25 cellular contexts compared by ENCODE assay signal in the genomic region with DNA sequence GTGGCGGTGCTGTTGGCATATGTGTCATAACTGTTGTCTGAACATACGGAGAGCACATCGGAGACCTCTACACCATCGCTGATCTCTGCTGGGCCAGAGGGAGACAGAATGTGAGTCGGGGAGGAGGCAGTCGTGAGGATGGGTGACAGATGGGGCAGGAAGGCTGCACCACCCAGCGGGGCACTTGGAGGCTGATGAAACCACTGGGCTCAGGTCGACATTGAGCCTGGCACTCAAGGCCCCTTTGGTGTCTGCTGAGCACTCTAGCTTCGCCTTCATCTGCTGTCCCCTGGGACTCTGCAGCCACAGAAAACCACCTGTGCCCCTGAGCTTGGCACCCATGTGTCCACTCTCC.
"Had no signal": no experiment of that assay in that cellular context is flagged by ENCODE, and none has a peak within 500 bp of the region (broad histone marks: within the 10 kb centered on the region; RNA-seq: fewer than 3 reads in every experiment).

No MANE protein-coding gene starts in this region.

- H3K4me3 Mint-ChIP-seq: naive thymus-derived CD4-positive, alpha-beta T cell; nephron; stimulated activated memory B cell treated with anti-CD40 and anti-IgM and Interleukin-4, amounts not matched to agents 10 μg/mL and 1 μg/mL and 100 μg/mL, for 72 hours; type B pancreatic cell had no signal

- H3K4me1 ChIP-seq: testis had no signal

- H3K36me3 Mint-ChIP-seq: type B pancreatic cell had no signal

- H3K9me3 ChIP-seq: gastrocnemius medialis, left lung, pancreas, spleen, testis, tibial artery had no signal

- H3K27me3 ChIP-seq: pancreas, testis had no signal

- H3K4me3 ChIP-seq: dorsolateral prefrontal cortex, gastrocnemius medialis, left lung, pancreas, skin epidermis, spleen, testis, tibial artery had no signal

- H3K27ac ChIP-seq: dorsolateral prefrontal cortex, epithelial cell of prostate, gastrocnemius medialis, left lung, pancreas, skin epidermis, spleen, testis, tibial artery had no signal

- DNase-seq: dorsolateral prefrontal cortex; effector CD4-positive, alpha-beta T cell; foreskin fibroblast; gastrocnemius medialis; head of caudate nucleus; kidney; mesendoderm; midbrain; naive thymus-derived CD4-positive, alpha-beta T cell; occipital lobe; right cardiac atrium; spleen; stimulated activated CD4-positive, alpha-beta T cell treated with anti-CD3 and anti-CD28 coated beads, Interleukin-4, amount 100 ng/mL, for 4 hours; stimulated activated naive CD8-positive, alpha-beta T cell treated with anti-CD3 and anti-CD28 coated beads, Interleukin-15, Interleukin-2, amounts not matched to agents 100 U/mL and 50 U/mL, for 24 hours; substantia nigra; testis; tibial artery had no signal

- ATAC-seq: esophagus mucosa; gastrocnemius medialis; left lung; naive thymus-derived CD4-positive, alpha-beta T cell; pancreas; right cardiac atrium; stimulated activated memory B cell treated with anti-CD40 and anti-IgM and Interleukin-4, amounts not matched to agents 10 μg/mL and 1 μg/mL and 100 μg/mL, for 72 hours; stimulated activated naive CD8-positive, alpha-beta T cell treated with anti-CD3 and anti-CD28 coated beads, Interleukin-15, Interleukin-2, amounts not matched to agents 100 U/mL and 50 U/mL, for 24 hours had no signal

- H3K27ac Mint-ChIP-seq: naive thymus-derived CD4-positive, alpha-beta T cell; nephron; stimulated activated memory B cell treated with anti-CD40 and anti-IgM and Interleukin-4, amounts not matched to agents 10 μg/mL and 1 μg/mL and 100 μg/mL, for 72 hours; type B pancreatic cell had no signal

- H3K36me3 ChIP-seq: gastrocnemius medialis, pancreas had no signal
